ENCODE assay signal across 1 cellular context in the genomic region with DNA sequence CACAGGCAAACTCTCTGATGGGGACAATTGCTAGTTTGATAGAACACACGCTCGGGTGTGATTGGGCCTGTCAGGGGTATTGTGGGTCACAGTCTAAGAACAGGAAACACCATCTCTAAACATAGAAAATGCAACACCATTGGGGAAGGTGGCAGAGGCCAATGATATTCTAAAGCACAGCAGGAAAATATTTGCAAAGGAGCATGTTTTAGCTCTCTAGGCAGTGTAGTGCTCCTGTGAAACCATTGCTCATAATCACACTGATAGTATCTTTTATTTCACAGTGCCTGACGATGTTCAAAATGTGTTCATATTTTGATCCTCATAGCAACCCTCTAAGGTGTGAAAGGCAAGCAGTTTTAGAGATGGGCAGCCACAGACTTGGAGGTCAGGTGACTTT.
TF ChIP-seq lines count a peak whose summit lies in the region.

No MANE protein-coding gene starts in this region.

TF ChIP-seq in GM23338, 12 proteins besides CTCF, POLR2A, EP300 and RAD21 (continued from another document):
- TF ChIP-seq STAT1 (IDR thresholded peaks at IDR 0.05; ENCODE audit: unreplicated experiment) (no peak), EZH2phosphoT487 (IDR thresholded peaks at IDR 0.05; ENCODE audit: unreplicated experiment) (no peak)
